In genomic region chr17:65058151-65058550, GRCh38 we compare ENCODE assay signal across 7 cellular contexts. TPM values are rescaled to one million over a fixed set of nuclear protein-coding genes. Genes with fewer than 3 reads are reported as not detected.
DNase-seq lines count a peak whose midpoint lies in the region; ATAC-seq and TF ChIP-seq lines count a peak whose summit lies in the region.

No MANE protein-coding gene starts in this region.

- no peaks in the 10 kb centered on the region for H3K9me3 Mint-ChIP-seq in activated T-helper 2 cell treated with anti-CD3 and anti-CD28 coated beads, Interferon-gamma antibody, Interleukin-2, Interleukin-4, amounts not matched to agents 10 μg/mL and 5 μg/mL and 100 μg/mL, durations not matched to agents 14 hours and 24 hours and 36 hours
- peaks cover 0 to 1% (median 0%) of the 10 kb centered on the region in 7 donors for H3K9me3 Mint-ChIP-seq in CD14-positive monocyte

- H3K27me3 ChIP-seq in HUES64 (ENCODE audit: insufficient read depth, low read length) (no peaks in the 10 kb centered on the region), left lung (no peaks in the 10 kb centered on the region), spleen (replicated peaks in 1 of 7) (no peaks in the 10 kb centered on the region)

- peaks cover 29% of the 10 kb centered on the region for H3K36me3 Mint-ChIP-seq in activated T-helper 2 cell treated with anti-CD3 and anti-CD28 coated beads, Interferon-gamma antibody, Interleukin-2, Interleukin-4, amounts not matched to agents 10 μg/mL and 5 μg/mL and 100 μg/mL, durations not matched to agents 14 hours and 24 hours and 36 hours (ENCODE audit: low read depth)
- H3K36me3 Mint-ChIP-seq in CD14-positive monocyte, result peaks cover 4 to 13% of the 10 kb centered on the region in 2 donors

- H3K36me3 ChIP-seq in HUES64 (ENCODE audit: insufficient read depth, low read length), result peaks cover 10% of the 10 kb centered on the region
- peaks cover 0 to 4% of the 10 kb centered on the region in 2 donors for H3K36me3 ChIP-seq in left lung
- peaks cover 0 to 4% (median 2%) of the 10 kb centered on the region in 6 donors for H3K36me3 ChIP-seq in spleen

- no peaks in the 10 kb centered on the region for H3K9me3 ChIP-seq in HUES64 (ENCODE audit: insufficient read depth, low read depth, low read length)
- no peaks in the 10 kb centered on the region for H3K9me3 ChIP-seq in left lung
- H3K9me3 ChIP-seq in spleen, result no peaks in the 10 kb centered on the region

- peaks cover 35% of the 10 kb centered on the region for H3K4me1 Mint-ChIP-seq in activated T-helper 2 cell treated with anti-CD3 and anti-CD28 coated beads, Interferon-gamma antibody, Interleukin-2, Interleukin-4, amounts not matched to agents 10 μg/mL and 5 μg/mL and 100 μg/mL, durations not matched to agents 14 hours and 24 hours and 36 hours (ENCODE audit: low read depth)
- H3K4me1 Mint-ChIP-seq in CD14-positive monocyte, result peaks cover 57% of the 10 kb centered on the region

- WGBS in HUES64, result 62% methylated on average over 7 of the region's 7 CpGs
- 68 to 85% (median 79%) methylated on average over 7 of the region's 7 CpGs for whole genome bisulfite sequencing in spleen, 5 donors

- peaks cover 35% of the 10 kb centered on the region for H3K4me1 ChIP-seq in HUES64 (ENCODE audit: insufficient read depth, low read length)
- H3K4me1 ChIP-seq in left lung, result peaks cover 17 to 84% of the 10 kb centered on the region in 2 donors
- H3K4me1 ChIP-seq in spleen, result peaks cover 26 to 85% (median 49%) of the 10 kb centered on the region in 6 donors

- H3K27me3 Mint-ChIP-seq in activated T-helper 2 cell treated with anti-CD3 and anti-CD28 coated beads, Interferon-gamma antibody, Interleukin-2, Interleukin-4, amounts not matched to agents 10 μg/mL and 5 μg/mL and 100 μg/mL, durations not matched to agents 14 hours and 24 hours and 36 hours (ENCODE audit: low read depth), result peaks cover 2% of the 10 kb centered on the region
- H3K27me3 Mint-ChIP-seq in CD14-positive monocyte (ENCODE audit: low read depth in 3 of 3), result peaks cover 0 to 4% (median 0%) of the 10 kb centered on the region in 3 donors

- H3K4me3 ChIP-seq in HUES64 (ENCODE audit: low read length) (no peak overlapping the region), left lung (no peak overlapping the region), spleen (no peak overlapping the region)

- intact Hi-C loops in activated T-helper 2 cell treated with anti-CD3 and anti-CD28 coated beads, Interferon-gamma antibody, Interleukin-2, Interleukin-4, amounts not matched to agents 10 μg/mL and 5 μg/mL and 100 μg/mL, durations not matched to agents 14 hours and 24 hours and 36 hours (cut with micrococcal nuclease), result loop anchor here (5.0 kb wide), 1 partner anchor 551 kb away; the partner anchor contains the start of genes CEP95 and DDX5
- intact Hi-C loops in left lung (cut with DNase I), result loop anchor here in 1 of 2 donors (10.0 kb wide), 1 partner anchor 83 kb away; no protein-coding TSS in a partner anchor
- intact Hi-C loops in spleen (cut with DNase I; ENCODE audit: low total_unique reads), result loop anchor here (5.0 kb wide), 1 partner anchor 81 kb away; no protein-coding TSS in a partner anchor
- intact Hi-C loops in CD14-positive monocyte (cut with micrococcal nuclease), result loop anchor here (5.0 kb wide), 4 partner anchors 36 to 81 kb away; no protein-coding TSS in a partner anchor

- peak overlapping the region; percentile 13 for H3K4me3 Mint-ChIP-seq in activated T-helper 2 cell treated with anti-CD3 and anti-CD28 coated beads, Interferon-gamma antibody, Interleukin-2, Interleukin-4, amounts not matched to agents 10 μg/mL and 5 μg/mL and 100 μg/mL, durations not matched to agents 14 hours and 24 hours and 36 hours (ENCODE audit: low read depth)
- H3K4me3 Mint-ChIP-seq in CD14-positive monocyte, result no peak overlapping the region

- TF ChIP-seq POLR2A in spleen (IDR thresholded peaks at IDR 0.05), result no peak

- H3K27ac ChIP-seq in HUES64 (ENCODE audit: low read depth, low read length), result peak overlapping the region; percentile 52; the same call in 1 of the 2 replicates
- peak overlapping the region; percentile 99 for H3K27ac ChIP-seq in left lung
- H3K27ac ChIP-seq in spleen, result peak overlapping the region; percentile 91 to 100 (median 98)

- ATAC-seq in left lung, result no peak
- no peak for ATAC-seq in GM19397 (IDR thresholded peaks at IDR 0.05; ENCODE audit: unreplicated experiment)

- no peak for DNase-seq in activated T-helper 2 cell treated with anti-CD3 and anti-CD28 coated beads, Interferon-gamma antibody, Interleukin-2, Interleukin-4, amounts not matched to agents 10 μg/mL and 5 μg/mL and 100 μg/mL, durations not matched to agents 14 hours and 24 hours and 36 hours (ENCODE audit: low spot score)
- DNase-seq in left lung (no peak), spleen (no peak), CD14-positive monocyte (ENCODE audit: low spot score) (no peak)
- no peak for DNase-seq in stimulated activated naive CD4-positive, alpha-beta T cell treated with Interleukin-2 at 50 U/mL for 16 hours (lab: John Stamatoyannopoulos, UW)

- H3K9ac ChIP-seq in HUES64 (ENCODE audit: low read depth, low read length), result no peak overlapping the region; the same call in 1 of the 2 replicates

- no peak for TF ChIP-seq CTCF in left lung (IDR thresholded peaks at IDR 0.05)
- TF ChIP-seq CTCF in spleen (IDR thresholded peaks at IDR 0.05 in 8 of 11, conservative IDR thresholded peaks at IDR 0.05 in 3 of 11), result no peak
- TF ChIP-seq CTCF in CD14-positive monocyte (IDR thresholded peaks at IDR 0.05), result no peak

- H3K27ac Mint-ChIP-seq in activated T-helper 2 cell treated with anti-CD3 and anti-CD28 coated beads, Interferon-gamma antibody, Interleukin-2, Interleukin-4, amounts not matched to agents 10 μg/mL and 5 μg/mL and 100 μg/mL, durations not matched to agents 14 hours and 24 hours and 36 hours, result peak overlapping the region; percentile 25
- H3K27ac Mint-ChIP-seq in CD14-positive monocyte, result peak overlapping the region in 3 of 7 donors; percentile 72 to 99 (median 99)

RNA-seq across cellular contexts. Expression of gene GNA13, which starts 1.6 kb away (rescaled TPM):
- polyA plus RNA-seq in HUES64 (2013, experiment 1 of 2), result 45.7 TPM
- 48.4 TPM for polyA plus RNA-seq in HUES64 (2013, experiment 2 of 2)
- total RNA-seq in activated T-helper 2 cell treated with anti-CD3 and anti-CD28 coated beads, Interferon-gamma antibody, Interleukin-2, Interleukin-4, amounts not matched to agents 10 μg/mL and 5 μg/mL and 100 μg/mL, durations not matched to agents 14 hours and 24 hours and 36 hours, result 63.8 and 68.7 TPM in 2 replicates
- total RNA-seq in left lung (10 to 100 TPM; 41.5 to 55.0 TPM), spleen (100 to 1,000 TPM in 3 of 7 donors, 10 to 100 TPM in 4; 69.5 to 125 (median 84.5) TPM)
- polyA plus RNA-seq in spleen (10 to 100 TPM; 20.5 to 37.5 (median 25.4) TPM), CD14-positive monocyte (10 to 100 TPM; 40.3 to 49.3 TPM)
